In the genomic region with DNA sequence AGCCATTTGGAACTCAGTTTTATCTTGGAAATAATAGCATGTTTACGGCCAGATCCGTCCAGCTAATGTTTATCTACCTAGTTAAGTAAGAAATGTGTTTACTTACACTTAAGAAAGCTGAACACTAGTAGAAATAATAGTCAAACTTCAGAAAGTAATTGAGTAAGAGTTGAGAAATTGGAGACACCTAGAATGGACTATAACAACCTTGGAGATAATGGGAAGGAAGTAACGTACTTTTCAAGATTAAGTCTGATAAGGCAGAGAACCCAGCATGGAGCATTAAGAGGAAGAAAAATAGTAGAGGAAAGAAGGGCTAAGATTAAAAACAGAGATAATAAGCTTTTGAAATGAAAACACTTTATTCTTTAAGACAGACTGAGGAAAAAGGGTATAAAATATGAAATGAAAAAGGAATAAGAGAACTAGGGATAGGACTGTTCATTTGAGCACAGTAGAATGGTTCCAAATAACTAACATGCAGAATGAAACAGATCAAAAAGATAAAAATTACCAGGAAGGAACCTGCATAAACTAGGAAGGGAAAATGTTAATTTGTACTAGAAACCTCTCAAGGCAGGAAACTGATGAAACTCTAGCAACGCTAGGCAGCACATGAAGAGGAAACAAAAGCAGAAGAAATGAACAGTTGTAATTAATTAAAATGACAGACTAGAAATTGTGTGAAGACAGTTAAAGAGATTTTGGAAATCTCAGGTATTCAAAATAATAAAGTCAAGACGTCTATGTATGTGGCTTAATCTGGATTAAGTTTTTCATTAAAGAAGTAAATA, we compare ENCODE assay signal across 11 cellular contexts.
DNase-seq lines count a peak whose midpoint lies in the region; ATAC-seq, FAIRE-seq and TF ChIP-seq lines count a peak whose summit lies in the region.
"Had no signal": no experiment of that assay in that cellular context is flagged by ENCODE, and none has a peak within 500 bp of the region (broad histone marks: within the 10 kb centered on the region; RNA-seq: fewer than 3 reads in every experiment).

No MANE protein-coding gene starts in this region.

- H3K4me3 Mint-ChIP-seq in activated naive CD8-positive, alpha-beta T cell, result peak overlapping the region; percentile 25

- peaks cover 69 to 77% of the 10 kb centered on the region in 2 experiments for H3K4me1 ChIP-seq in neutrophil (ENCODE audit: control insufficient read depth in 1 of 2, insufficient read depth in 1 of 2, low read depth in 1 of 2, low read length in 1 of 2)

- no peak for TF ChIP-seq CTCF in neutrophil (IDR thresholded peaks at IDR 0.05)

- H3K27ac Mint-ChIP-seq in activated naive CD8-positive, alpha-beta T cell, result peak overlapping the region; percentile 64

- peak; percentile 87 for FAIRE-seq in GM19239 (lab: Jason Lieb, UNC)
- FAIRE-seq: HTR-8/SVneo had no signal

- H3K9me3 Mint-ChIP-seq in activated naive CD8-positive, alpha-beta T cell (ENCODE audit: low read depth), result no peaks in the 10 kb centered on the region

- no peak overlapping the region for H3K4me3 ChIP-seq in neutrophil (ENCODE audit: low read depth in 1 of 2, low read length in 1 of 2)

- no peaks in the 10 kb centered on the region for H3K27me3 Mint-ChIP-seq in activated naive CD8-positive, alpha-beta T cell

- H3K36me3 ChIP-seq in neutrophil, result no peaks in the 10 kb centered on the region

- ATAC-seq in Right ventricle myocardium superior (ENCODE audit: poor library complexity), result no peak
- ATAC-seq: Right ventricle myocardium inferior had no signal

- no peaks in the 10 kb centered on the region for H3K9me3 ChIP-seq in neutrophil

- H3K27me3 ChIP-seq in neutrophil, result no peaks in the 10 kb centered on the region

- intact Hi-C loops in Right ventricle myocardium superior (cut with DNase I), result no loop called here

- no peak for DNase-seq in GM19239 (ENCODE audit: insufficient read length, low spot score)
- peak; percentile 74 for DNase-seq in NOMO-1 treated with DMSO at 0.1 percent for 48 hours (lab: John Stamatoyannopoulos, UW; ENCODE audit: unreplicated experiment)
- DNase-seq in kidney glomerular epithelial cell (lab: John Stamatoyannopoulos, UW), result no peak
- DNase-seq in Right ventricle myocardium superior, result no peak
- no peak for DNase-seq in NCI-H2029 (lab: John Stamatoyannopoulos, UW)
- DNase-seq: DMS153, NCI-H2081 had no signal

- peak overlapping the region; percentile 52 for H3K27ac ChIP-seq in neutrophil

- peaks cover 12% of the 10 kb centered on the region for H3K36me3 Mint-ChIP-seq in activated naive CD8-positive, alpha-beta T cell

- H3K4me1 Mint-ChIP-seq in activated naive CD8-positive, alpha-beta T cell (ENCODE audit: low read depth), result peaks cover 61% of the 10 kb centered on the region
